2 cellular contexts compared by ENCODE assay signal in the genomic region with DNA sequence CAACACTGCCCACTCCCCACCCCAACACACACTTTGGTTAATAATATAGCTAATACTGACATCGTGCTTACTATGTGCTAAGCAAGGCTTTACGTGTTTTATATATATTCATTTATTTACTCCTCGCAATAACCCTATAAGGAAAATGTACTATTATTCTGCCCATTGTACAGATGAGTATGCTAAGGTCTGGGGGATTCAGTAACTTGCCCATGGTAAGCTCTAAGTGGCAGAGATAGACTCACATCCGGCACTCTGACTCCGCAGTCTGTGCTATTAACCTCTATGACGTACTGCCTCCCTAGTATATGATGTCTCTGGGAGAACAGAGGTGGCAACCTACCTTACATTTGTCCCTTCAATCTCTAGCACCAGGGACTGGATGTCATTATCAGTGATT.
TF ChIP-seq lines count a peak whose summit lies in the region.

No MANE protein-coding gene starts in this region.

TF ChIP-seq in HepG2, 621 proteins besides CTCF, POLR2A, EP300 and RAD21:
- TF ChIP-seq ZNF629 (CRISPR knock-in tag; conservative IDR thresholded peaks at IDR 0.05), result peak; percentile 79
- no peak for TF ChIP-seq KDM1A (CRISPR knock-in tag; IDR thresholded peaks at IDR 0.05)

TF ChIP-seq in SK-N-SH treated with all-trans-retinoic acid at 6 μM for 48 hours, 23 proteins besides CTCF, POLR2A, EP300 and RAD21:
- no peak for TF ChIP-seq BACH2 (CRISPR knock-in tag; IDR thresholded peaks at IDR 0.05; ENCODE audit: borderline replicate concordance)
- TF ChIP-seq ZFP3 (CRISPR knock-in tag; IDR thresholded peaks at IDR 0.05), result no peak
- TF ChIP-seq ZC3H10 (CRISPR knock-in tag; IDR thresholded peaks at IDR 0.05), result no peak
- TF ChIP-seq, protein P1, sequence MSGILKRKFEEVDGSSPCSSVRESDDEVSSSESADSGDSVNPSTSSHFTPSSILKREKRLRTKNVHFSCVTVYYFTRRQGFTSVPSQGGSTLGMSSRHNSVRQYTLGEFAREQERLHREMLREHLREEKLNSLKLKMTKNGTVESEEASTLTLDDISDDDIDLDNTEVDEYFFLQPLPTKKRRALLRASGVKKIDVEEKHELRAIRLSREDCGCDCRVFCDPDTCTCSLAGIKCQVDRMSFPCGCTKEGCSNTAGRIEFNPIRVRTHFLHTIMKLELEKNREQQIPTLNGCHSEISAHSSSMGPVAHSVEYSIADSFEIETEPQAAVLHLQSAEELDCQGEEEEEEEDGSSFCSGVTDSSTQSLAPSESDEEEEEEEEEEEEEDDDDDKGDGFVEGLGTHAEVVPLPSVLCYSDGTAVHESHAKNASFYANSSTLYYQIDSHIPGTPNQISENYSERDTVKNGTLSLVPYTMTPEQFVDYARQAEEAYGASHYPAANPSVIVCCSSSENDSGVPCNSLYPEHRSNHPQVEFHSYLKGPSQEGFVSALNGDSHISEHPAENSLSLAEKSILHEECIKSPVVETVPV (CRISPR knock-in tag; IDR thresholded peaks at IDR 0.05), result no peak
- no peak for TF ChIP-seq ARNTL (CRISPR knock-in tag; IDR thresholded peaks at IDR 0.05; ENCODE audit: borderline replicate concordance, low read depth)
- TF ChIP-seq POU6F1 (CRISPR knock-in tag; IDR thresholded peaks at IDR 0.05; ENCODE audit: borderline replicate concordance, low read depth), result no peak
- no peak for TF ChIP-seq ESRRG (CRISPR knock-in tag; IDR thresholded peaks at IDR 0.05)
- no peak for TF ChIP-seq CSDC2 (CRISPR knock-in tag; IDR thresholded peaks at IDR 0.05)
- TF ChIP-seq, protein P2, sequence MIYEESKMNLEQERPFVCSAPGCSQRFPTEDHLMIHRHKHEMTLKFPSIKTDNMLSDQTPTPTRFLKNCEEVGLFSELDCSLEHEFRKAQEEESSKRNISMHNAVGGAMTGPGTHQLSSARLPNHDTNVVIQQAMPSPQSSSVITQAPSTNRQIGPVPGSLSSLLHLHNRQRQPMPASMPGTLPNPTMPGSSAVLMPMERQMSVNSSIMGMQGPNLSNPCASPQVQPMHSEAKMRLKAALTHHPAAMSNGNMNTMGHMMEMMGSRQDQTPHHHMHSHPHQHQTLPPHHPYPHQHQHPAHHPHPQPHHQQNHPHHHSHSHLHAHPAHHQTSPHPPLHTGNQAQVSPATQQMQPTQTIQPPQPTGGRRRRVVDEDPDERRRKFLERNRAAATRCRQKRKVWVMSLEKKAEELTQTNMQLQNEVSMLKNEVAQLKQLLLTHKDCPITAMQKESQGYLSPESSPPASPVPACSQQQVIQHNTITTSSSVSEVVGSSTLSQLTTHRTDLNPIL (CRISPR knock-in tag; IDR thresholded peaks at IDR 0.05; ENCODE audit: low read depth), result no peak
- no peak for TF ChIP-seq ZNF565 (CRISPR knock-in tag; conservative IDR thresholded peaks at IDR 0.05; ENCODE audit: low read depth)
- TF ChIP-seq RARB (CRISPR knock-in tag; IDR thresholded peaks at IDR 0.05), result no peak
